In the genomic region with DNA sequence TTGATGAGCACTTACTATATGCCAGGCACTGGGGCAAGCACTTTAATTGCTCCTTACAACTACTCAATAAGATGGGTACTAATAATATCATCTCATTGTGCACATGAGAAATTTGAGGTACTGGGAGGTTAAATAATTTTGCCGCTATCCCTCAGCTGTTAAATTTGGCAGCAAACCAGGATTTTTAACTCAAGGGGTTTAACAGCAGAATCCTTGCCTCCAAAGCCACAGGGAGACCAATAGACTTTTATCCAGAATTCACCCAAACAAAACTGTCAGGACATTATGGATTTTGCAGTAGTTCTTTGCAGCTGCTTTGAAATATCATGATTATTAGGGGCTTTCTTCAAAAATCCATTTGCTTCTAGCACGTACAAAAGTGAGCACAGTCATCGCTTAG, we compare ENCODE assay signal across 4 cellular contexts.
"Had no signal": no experiment of that assay in that cellular context is flagged by ENCODE, and none has a peak within 500 bp of the region (broad histone marks: within the 10 kb centered on the region; RNA-seq: fewer than 3 reads in every experiment).

No MANE protein-coding gene starts in this region.

- H3K27ac ChIP-seq: HL-60 had no signal

- H3K4me2 ChIP-seq: GM23338 had no signal

- H3K4me3 ChIP-seq: GM23338 had no signal

- H2AFZ ChIP-seq: GM23338 had no signal

- DNase-seq: H9, HCEC 1CT had no signal
